Comparison of ENCODE assay signal across 1 cellular context in the genomic region with DNA sequence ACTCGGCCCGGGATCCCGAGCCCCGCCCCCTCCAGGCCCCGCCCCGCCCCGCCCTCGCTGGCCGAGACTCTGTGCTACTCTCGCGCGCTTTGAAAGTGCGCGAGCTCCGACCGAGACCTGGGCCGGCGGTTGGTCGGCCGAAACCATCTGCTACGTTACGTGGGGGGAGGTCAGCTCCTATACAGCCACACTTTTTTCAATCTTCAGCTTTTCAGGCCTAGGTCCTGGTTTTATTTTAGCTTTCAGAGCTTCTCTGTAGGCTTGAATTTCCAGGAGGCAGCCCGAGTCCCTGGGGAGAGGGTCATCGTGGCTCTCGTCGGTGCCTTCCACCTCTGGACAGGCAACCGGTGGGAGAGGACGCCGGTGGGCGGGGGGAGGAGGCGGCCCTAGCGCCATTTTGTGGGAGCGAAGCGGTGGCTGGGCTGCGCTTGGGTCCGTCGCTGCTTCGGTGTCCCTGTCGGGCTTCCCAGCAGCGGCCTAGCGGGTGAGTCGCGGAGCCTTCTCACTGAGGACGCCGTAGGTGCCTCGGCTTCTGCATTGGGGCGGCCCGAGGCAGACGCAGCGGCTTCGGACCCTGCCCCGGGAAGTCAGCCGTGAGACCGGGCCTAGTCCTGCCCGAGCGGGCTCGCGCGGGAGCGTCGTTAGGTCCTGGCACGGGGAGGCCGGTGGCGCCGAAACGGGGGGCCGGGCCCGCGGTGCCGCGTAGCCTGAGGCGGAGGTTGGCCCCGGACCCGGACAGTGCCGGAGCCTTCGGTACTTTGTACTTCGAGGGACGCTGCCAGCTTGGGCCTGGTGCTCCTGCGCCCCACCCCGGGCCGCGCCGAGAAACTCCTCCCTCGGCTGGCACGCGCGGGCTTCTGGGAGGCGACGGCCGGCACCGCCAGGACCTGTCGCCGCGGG.
TF ChIP-seq lines count a peak whose summit lies in the region.

A gene (plus strand): TSS at position 395 of the 900 bp plus-strand sequence. CDS start 1,074 bp downstream, outside the sequence.

TF ChIP-seq in HepG2, 621 proteins besides CTCF, POLR2A, EP300 and RAD21 (continued from another document and continues in another):
- TF ChIP-seq, protein P1, sequence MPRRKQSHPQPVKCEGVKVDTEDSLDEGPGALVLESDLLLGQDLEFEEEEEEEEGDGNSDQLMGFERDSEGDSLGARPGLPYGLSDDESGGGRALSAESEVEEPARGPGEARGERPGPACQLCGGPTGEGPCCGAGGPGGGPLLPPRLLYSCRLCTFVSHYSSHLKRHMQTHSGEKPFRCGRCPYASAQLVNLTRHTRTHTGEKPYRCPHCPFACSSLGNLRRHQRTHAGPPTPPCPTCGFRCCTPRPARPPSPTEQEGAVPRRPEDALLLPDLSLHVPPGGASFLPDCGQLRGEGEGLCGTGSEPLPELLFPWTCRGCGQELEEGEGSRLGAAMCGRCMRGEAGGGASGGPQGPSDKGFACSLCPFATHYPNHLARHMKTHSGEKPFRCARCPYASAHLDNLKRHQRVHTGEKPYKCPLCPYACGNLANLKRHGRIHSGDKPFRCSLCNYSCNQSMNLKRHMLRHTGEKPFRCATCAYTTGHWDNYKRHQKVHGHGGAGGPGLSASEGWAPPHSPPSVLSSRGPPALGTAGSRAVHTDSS (CRISPR knock-in tag; conservative IDR thresholded peaks at IDR 0.05): no peak
- no peak for TF ChIP-seq NR3C1 (CRISPR knock-in tag; IDR thresholded peaks at IDR 0.05)
- peak; percentile 79 for TF ChIP-seq MAZ (IDR thresholded peaks at IDR 0.05; ENCODE audit: borderline replicate concordance, low read depth, low read length)
- TF ChIP-seq MAZ (CRISPR knock-in tag; IDR thresholded peaks at IDR 0.05; ENCODE audit: low read depth): peak; percentile 54
- TF ChIP-seq, protein P2, sequence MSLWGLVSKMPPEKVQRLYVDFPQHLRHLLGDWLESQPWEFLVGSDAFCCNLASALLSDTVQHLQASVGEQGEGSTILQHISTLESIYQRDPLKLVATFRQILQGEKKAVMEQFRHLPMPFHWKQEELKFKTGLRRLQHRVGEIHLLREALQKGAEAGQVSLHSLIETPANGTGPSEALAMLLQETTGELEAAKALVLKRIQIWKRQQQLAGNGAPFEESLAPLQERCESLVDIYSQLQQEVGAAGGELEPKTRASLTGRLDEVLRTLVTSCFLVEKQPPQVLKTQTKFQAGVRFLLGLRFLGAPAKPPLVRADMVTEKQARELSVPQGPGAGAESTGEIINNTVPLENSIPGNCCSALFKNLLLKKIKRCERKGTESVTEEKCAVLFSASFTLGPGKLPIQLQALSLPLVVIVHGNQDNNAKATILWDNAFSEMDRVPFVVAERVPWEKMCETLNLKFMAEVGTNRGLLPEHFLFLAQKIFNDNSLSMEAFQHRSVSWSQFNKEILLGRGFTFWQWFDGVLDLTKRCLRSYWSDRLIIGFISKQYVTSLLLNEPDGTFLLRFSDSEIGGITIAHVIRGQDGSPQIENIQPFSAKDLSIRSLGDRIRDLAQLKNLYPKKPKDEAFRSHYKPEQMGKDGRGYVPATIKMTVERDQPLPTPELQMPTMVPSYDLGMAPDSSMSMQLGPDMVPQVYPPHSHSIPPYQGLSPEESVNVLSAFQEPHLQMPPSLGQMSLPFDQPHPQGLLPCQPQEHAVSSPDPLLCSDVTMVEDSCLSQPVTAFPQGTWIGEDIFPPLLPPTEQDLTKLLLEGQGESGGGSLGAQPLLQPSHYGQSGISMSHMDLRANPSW (CRISPR knock-in tag; IDR thresholded peaks at IDR 0.05; ENCODE audit: borderline replicate concordance): peak; percentile 62; the same call in 1 of the 2 replicates
- TF ChIP-seq POLR2AphosphoS2 (IDR thresholded peaks at IDR 0.05; ENCODE audit: low read depth, low read length): 0 out of 2 replicates have a peak, but pooled peaks have one; percentile 68
- TF ChIP-seq, protein P3, sequence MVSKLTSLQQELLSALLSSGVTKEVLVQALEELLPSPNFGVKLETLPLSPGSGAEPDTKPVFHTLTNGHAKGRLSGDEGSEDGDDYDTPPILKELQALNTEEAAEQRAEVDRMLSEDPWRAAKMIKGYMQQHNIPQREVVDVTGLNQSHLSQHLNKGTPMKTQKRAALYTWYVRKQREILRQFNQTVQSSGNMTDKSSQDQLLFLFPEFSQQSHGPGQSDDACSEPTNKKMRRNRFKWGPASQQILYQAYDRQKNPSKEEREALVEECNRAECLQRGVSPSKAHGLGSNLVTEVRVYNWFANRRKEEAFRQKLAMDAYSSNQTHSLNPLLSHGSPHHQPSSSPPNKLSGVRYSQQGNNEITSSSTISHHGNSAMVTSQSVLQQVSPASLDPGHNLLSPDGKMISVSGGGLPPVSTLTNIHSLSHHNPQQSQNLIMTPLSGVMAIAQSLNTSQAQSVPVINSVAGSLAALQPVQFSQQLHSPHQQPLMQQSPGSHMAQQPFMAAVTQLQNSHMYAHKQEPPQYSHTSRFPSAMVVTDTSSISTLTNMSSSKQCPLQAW (CRISPR knock-in tag; IDR thresholded peaks at IDR 0.05): peak; percentile 87
- no peak for TF ChIP-seq ZNF570 (CRISPR knock-in tag; IDR thresholded peaks at IDR 0.05; ENCODE audit: borderline replicate concordance)
- TF ChIP-seq ZFP82 (CRISPR knock-in tag; IDR thresholded peaks at IDR 0.05; ENCODE audit: borderline replicate concordance): no peak; the same call in 1 of the 2 replicates
- no peak for TF ChIP-seq PPARG (CRISPR knock-in tag; conservative IDR thresholded peaks at IDR 0.05)
- TF ChIP-seq ZNF510 (CRISPR knock-in tag; IDR thresholded peaks at IDR 0.05; ENCODE audit: low read depth): peak; percentile 91
- no peak for TF ChIP-seq XBP1 (CRISPR knock-in tag; IDR thresholded peaks at IDR 0.05)
- TF ChIP-seq JDP2 (CRISPR knock-in tag; IDR thresholded peaks at IDR 0.05; ENCODE audit: borderline replicate concordance): no peak
- peak; percentile 90 for TF ChIP-seq POLR2AphosphoS5 (IDR thresholded peaks at IDR 0.05; ENCODE audit: low read depth, low read length)
- TF ChIP-seq, protein P4, sequence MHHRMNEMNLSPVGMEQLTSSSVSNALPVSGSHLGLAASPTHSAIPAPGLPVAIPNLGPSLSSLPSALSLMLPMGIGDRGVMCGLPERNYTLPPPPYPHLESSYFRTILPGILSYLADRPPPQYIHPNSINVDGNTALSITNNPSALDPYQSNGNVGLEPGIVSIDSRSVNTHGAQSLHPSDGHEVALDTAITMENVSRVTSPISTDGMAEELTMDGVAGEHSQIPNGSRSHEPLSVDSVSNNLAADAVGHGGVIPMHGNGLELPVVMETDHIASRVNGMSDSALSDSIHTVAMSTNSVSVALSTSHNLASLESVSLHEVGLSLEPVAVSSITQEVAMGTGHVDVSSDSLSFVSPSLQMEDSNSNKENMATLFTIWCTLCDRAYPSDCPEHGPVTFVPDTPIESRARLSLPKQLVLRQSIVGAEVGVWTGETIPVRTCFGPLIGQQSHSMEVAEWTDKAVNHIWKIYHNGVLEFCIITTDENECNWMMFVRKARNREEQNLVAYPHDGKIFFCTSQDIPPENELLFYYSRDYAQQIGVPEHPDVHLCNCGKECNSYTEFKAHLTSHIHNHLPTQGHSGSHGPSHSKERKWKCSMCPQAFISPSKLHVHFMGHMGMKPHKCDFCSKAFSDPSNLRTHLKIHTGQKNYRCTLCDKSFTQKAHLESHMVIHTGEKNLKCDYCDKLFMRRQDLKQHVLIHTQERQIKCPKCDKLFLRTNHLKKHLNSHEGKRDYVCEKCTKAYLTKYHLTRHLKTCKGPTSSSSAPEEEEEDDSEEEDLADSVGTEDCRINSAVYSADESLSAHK (CRISPR knock-in tag; IDR thresholded peaks at IDR 0.05; ENCODE audit: borderline replicate concordance): 0 out of 2 replicates have a peak, but pooled peaks have one; percentile 53
- no peak for TF ChIP-seq CBX5 (CRISPR knock-in tag; IDR thresholded peaks at IDR 0.05; ENCODE audit: borderline replicate concordance)
- TF ChIP-seq DMAP1 (CRISPR knock-in tag; IDR thresholded peaks at IDR 0.05): peak; percentile 87
- TF ChIP-seq ZNF782 (CRISPR knock-in tag; IDR thresholded peaks at IDR 0.05; ENCODE audit: borderline replicate concordance): peak; percentile 82; the same call in 1 of the 2 replicates
- TF ChIP-seq PAWR (CRISPR knock-in tag; IDR thresholded peaks at IDR 0.05; ENCODE audit: borderline replicate concordance): no peak
- peak; percentile 93 for TF ChIP-seq ATF7-NPFF (CRISPR knock-in tag; IDR thresholded peaks at IDR 0.05; ENCODE audit: low read depth)
- peak; percentile 72; the same call in 1 of the 2 replicates for TF ChIP-seq ZNF607 (CRISPR knock-in tag; IDR thresholded peaks at IDR 0.05; ENCODE audit: borderline replicate concordance)
- peak; percentile 41; the same call in 1 of the 2 replicates for TF ChIP-seq SP2 (CRISPR knock-in tag; IDR thresholded peaks at IDR 0.05)
- no peak; the same call in 1 of the 2 replicates for TF ChIP-seq SP5 (CRISPR knock-in tag; IDR thresholded peaks at IDR 0.05; ENCODE audit: borderline replicate concordance, low read depth)
- TF ChIP-seq, protein P5, sequence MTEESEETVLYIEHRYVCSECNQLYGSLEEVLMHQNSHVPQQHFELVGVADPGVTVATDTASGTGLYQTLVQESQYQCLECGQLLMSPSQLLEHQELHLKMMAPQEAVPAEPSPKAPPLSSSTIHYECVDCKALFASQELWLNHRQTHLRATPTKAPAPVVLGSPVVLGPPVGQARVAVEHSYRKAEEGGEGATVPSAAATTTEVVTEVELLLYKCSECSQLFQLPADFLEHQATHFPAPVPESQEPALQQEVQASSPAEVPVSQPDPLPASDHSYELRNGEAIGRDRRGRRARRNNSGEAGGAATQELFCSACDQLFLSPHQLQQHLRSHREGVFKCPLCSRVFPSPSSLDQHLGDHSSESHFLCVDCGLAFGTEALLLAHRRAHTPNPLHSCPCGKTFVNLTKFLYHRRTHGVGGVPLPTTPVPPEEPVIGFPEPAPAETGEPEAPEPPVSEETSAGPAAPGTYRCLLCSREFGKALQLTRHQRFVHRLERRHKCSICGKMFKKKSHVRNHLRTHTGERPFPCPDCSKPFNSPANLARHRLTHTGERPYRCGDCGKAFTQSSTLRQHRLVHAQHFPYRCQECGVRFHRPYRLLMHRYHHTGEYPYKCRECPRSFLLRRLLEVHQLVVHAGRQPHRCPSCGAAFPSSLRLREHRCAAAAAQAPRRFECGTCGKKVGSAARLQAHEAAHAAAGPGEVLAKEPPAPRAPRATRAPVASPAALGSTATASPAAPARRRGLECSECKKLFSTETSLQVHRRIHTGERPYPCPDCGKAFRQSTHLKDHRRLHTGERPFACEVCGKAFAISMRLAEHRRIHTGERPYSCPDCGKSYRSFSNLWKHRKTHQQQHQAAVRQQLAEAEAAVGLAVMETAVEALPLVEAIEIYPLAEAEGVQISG (CRISPR knock-in tag; IDR thresholded peaks at IDR 0.05): peak; percentile 79
- TF ChIP-seq GLI4 (CRISPR knock-in tag; IDR thresholded peaks at IDR 0.05; ENCODE audit: borderline replicate concordance): peak; percentile 78; the same call in 1 of the 2 replicates
- no peak for TF ChIP-seq PTBP1 (IDR thresholded peaks at IDR 0.05; ENCODE audit: low read depth, low read length, poor library complexity, severe bottlenecking)
- TF ChIP-seq ZFX (CRISPR knock-in tag; IDR thresholded peaks at IDR 0.05; ENCODE audit: low read depth): peak; percentile 100
- TF ChIP-seq CBFB (CRISPR knock-in tag; IDR thresholded peaks at IDR 0.05): peak; percentile 81
- no peak for TF ChIP-seq THYN1 (CRISPR knock-in tag; IDR thresholded peaks at IDR 0.05; ENCODE audit: borderline replicate concordance, low read depth)
- TF ChIP-seq ZNF17 (CRISPR knock-in tag; IDR thresholded peaks at IDR 0.05): 0 out of 2 replicates have a peak, but pooled peaks have one; percentile 72
- peak; percentile 10; the same call in 1 of the 2 replicates for TF ChIP-seq HMG20B (CRISPR knock-in tag; conservative IDR thresholded peaks at IDR 0.05)
- TF ChIP-seq TBL1XR1 (IDR thresholded peaks at IDR 0.05; ENCODE audit: borderline replicate concordance, low read length, partially characterized antibody): no peak
- no peak for TF ChIP-seq ZFP62 (CRISPR knock-in tag; IDR thresholded peaks at IDR 0.05)
- TF ChIP-seq ZZZ3 (CRISPR knock-in tag; IDR thresholded peaks at IDR 0.05; ENCODE audit: borderline replicate concordance): peak; percentile 84; the same call in 1 of the 2 replicates
- TF ChIP-seq ZNF790 (CRISPR knock-in tag; IDR thresholded peaks at IDR 0.05; ENCODE audit: borderline replicate concordance): peak; percentile 73; the same call in 1 of the 2 replicates
- no peak for TF ChIP-seq RAD51 (IDR thresholded peaks at IDR 0.05; ENCODE audit: borderline replicate concordance)
- TF ChIP-seq ZIK1 (CRISPR knock-in tag; IDR thresholded peaks at IDR 0.05; ENCODE audit: borderline replicate concordance, low read depth): peak; percentile 81; the same call in 1 of the 2 replicates
- no peak for TF ChIP-seq ZNF660 (CRISPR knock-in tag; IDR thresholded peaks at IDR 0.05; ENCODE audit: borderline replicate concordance, low read depth)
- no peak for TF ChIP-seq CENPX (CRISPR knock-in tag; IDR thresholded peaks at IDR 0.05)
- peak; percentile 99 for TF ChIP-seq ASH2L (IDR thresholded peaks at IDR 0.05; ENCODE audit: insufficient read length, low read depth, low read length)
- TF ChIP-seq ZNF605 (CRISPR knock-in tag; IDR thresholded peaks at IDR 0.05): peak; percentile 92
- no peak for TF ChIP-seq SIN3B (IDR thresholded peaks at IDR 0.05; ENCODE audit: low read length)
- TF ChIP-seq EED (CRISPR knock-in tag; IDR thresholded peaks at IDR 0.05): peak; percentile 55; the same call in 1 of the 2 replicates
- TF ChIP-seq TCF7 (IDR thresholded peaks at IDR 0.05; ENCODE audit: low read depth): no peak
- no peak for TF ChIP-seq ZKSCAN1 (IDR thresholded peaks at IDR 0.05; ENCODE audit: low read length)
- no peak for TF ChIP-seq KAT2B (IDR thresholded peaks at IDR 0.05; ENCODE audit: borderline replicate concordance, low read depth, low read length)
- TF ChIP-seq GABPB1 (CRISPR knock-in tag; IDR thresholded peaks at IDR 0.05): peak; percentile 85
- peak; percentile 68; the same call in 1 of the 2 replicates for TF ChIP-seq ZNF124 (CRISPR knock-in tag; IDR thresholded peaks at IDR 0.05)
- TF ChIP-seq ZNF563 (CRISPR knock-in tag; IDR thresholded peaks at IDR 0.05): peak; percentile 91; the same call in 1 of the 2 replicates
- no peak for TF ChIP-seq MIER2 (CRISPR knock-in tag; IDR thresholded peaks at IDR 0.05)
- no peak for TF ChIP-seq ZNF251 (CRISPR knock-in tag; IDR thresholded peaks at IDR 0.05)
- no peak for TF ChIP-seq ZC3H4 (CRISPR knock-in tag; IDR thresholded peaks at IDR 0.05; ENCODE audit: borderline replicate concordance)
- TF ChIP-seq YEATS2 (CRISPR knock-in tag; IDR thresholded peaks at IDR 0.05; ENCODE audit: borderline replicate concordance): peak; percentile 93
- no peak for TF ChIP-seq GPN1 (CRISPR knock-in tag; IDR thresholded peaks at IDR 0.05; ENCODE audit: borderline replicate concordance)
- no peak for TF ChIP-seq RXRB (CRISPR knock-in tag; IDR thresholded peaks at IDR 0.05; ENCODE audit: borderline replicate concordance)
- no peak for TF ChIP-seq RFX1 (IDR thresholded peaks at IDR 0.05)
- peak; percentile 63; the same call in 1 of the 2 replicates for TF ChIP-seq NFATC3 (CRISPR knock-in tag; IDR thresholded peaks at IDR 0.05)
- TF ChIP-seq ZNF343 (CRISPR knock-in tag; IDR thresholded peaks at IDR 0.05): peak; percentile 91
- TF ChIP-seq ZMYM3 (CRISPR knock-in tag; IDR thresholded peaks at IDR 0.05): no peak
